Comparison of ENCODE assay signal across 1 cellular context in genomic region chr16:67943619-67944503, GRCh38.
TF ChIP-seq lines count a peak whose summit lies in the region.

Gene LCAT (minus strand): TSS chr16:67944120. CDS start chr16:67944101, 19 bp downstream.

TF ChIP-seq in HepG2, 621 proteins besides CTCF, POLR2A, EP300 and RAD21 (continued from another document and continues in another):
- no peak for TF ChIP-seq ZNF280B (CRISPR knock-in tag; IDR thresholded peaks at IDR 0.05; ENCODE audit: borderline replicate concordance)
- TF ChIP-seq MAX (IDR thresholded peaks at IDR 0.05) = no peak
- no peak for TF ChIP-seq ZNF800 (CRISPR knock-in tag; IDR thresholded peaks at IDR 0.05)
- no peak for TF ChIP-seq ZNF432 (CRISPR knock-in tag; IDR thresholded peaks at IDR 0.05; ENCODE audit: borderline replicate concordance)
- TF ChIP-seq ZNF281 (CRISPR knock-in tag; IDR thresholded peaks at IDR 0.05; ENCODE audit: borderline replicate concordance) = peak; percentile 89
- no peak for TF ChIP-seq NFRKB (IDR thresholded peaks at IDR 0.05)
- TF ChIP-seq MIXL1 (CRISPR knock-in tag; IDR thresholded peaks at IDR 0.05) = no peak
- peak; percentile 44; the same call in 1 of the 2 replicates for TF ChIP-seq SIN3A (IDR thresholded peaks at IDR 0.05; ENCODE audit: borderline replicate concordance, low read depth, low read length)
- no peak; the same call in 1 of the 2 replicates for TF ChIP-seq ZNF138 (CRISPR knock-in tag; IDR thresholded peaks at IDR 0.05; ENCODE audit: low read depth)
- no peak for TF ChIP-seq ZNF318 (CRISPR knock-in tag; IDR thresholded peaks at IDR 0.05)
- TF ChIP-seq ZNF629 (CRISPR knock-in tag; conservative IDR thresholded peaks at IDR 0.05) = no peak
- no peak for TF ChIP-seq ZFP36 (IDR thresholded peaks at IDR 0.05; ENCODE audit: borderline replicate concordance, low read depth, low read length, partially characterized antibody)
- peak; percentile 69 for TF ChIP-seq TEAD3 (CRISPR knock-in tag; optimal IDR thresholded peaks at IDR 0.05; ENCODE audit: borderline replicate concordance)
- no peak for TF ChIP-seq PAF1 (CRISPR knock-in tag; IDR thresholded peaks at IDR 0.05)
- TF ChIP-seq KLF9 (CRISPR knock-in tag; IDR thresholded peaks at IDR 0.05; ENCODE audit: low read depth) = no peak; the same call in 1 of the 2 replicates
- no peak for TF ChIP-seq ZNF329 (CRISPR knock-in tag; IDR thresholded peaks at IDR 0.05; ENCODE audit: low read depth)
- no peak for TF ChIP-seq TCF12 (IDR thresholded peaks at IDR 0.05)
- TF ChIP-seq TCF12 (CRISPR knock-in tag; IDR thresholded peaks at IDR 0.05) = no peak; the same call in none of the 2 replicates
- TF ChIP-seq PRPF4 (IDR thresholded peaks at IDR 0.05; ENCODE audit: low read depth, low read length, poor library complexity, severe bottlenecking) = no peak
- 0 out of 2 replicates have a peak, but pooled peaks have one; percentile 51 for TF ChIP-seq SETDB1 (CRISPR knock-in tag; IDR thresholded peaks at IDR 0.05; ENCODE audit: borderline replicate concordance)
- TF ChIP-seq ZNF501 (CRISPR knock-in tag; IDR thresholded peaks at IDR 0.05) = peak; percentile 94
- 0 out of 2 replicates have a peak, but pooled peaks have one; percentile 62 for TF ChIP-seq EEA1 (CRISPR knock-in tag; IDR thresholded peaks at IDR 0.05; ENCODE audit: borderline replicate concordance)
- TF ChIP-seq CREB1 (IDR thresholded peaks at IDR 0.05) = 0 out of 2 replicates have a peak, but pooled peaks have one; percentile 37
- no peak for TF ChIP-seq CREB1 (CRISPR knock-in tag; IDR thresholded peaks at IDR 0.05)
- no peak for TF ChIP-seq ZBTB38 (CRISPR knock-in tag; IDR thresholded peaks at IDR 0.05)
- TF ChIP-seq ZNF710 (CRISPR knock-in tag; IDR thresholded peaks at IDR 0.05; ENCODE audit: borderline replicate concordance) = peak; percentile 52; the same call in 1 of the 2 replicates
- TF ChIP-seq ADNP (CRISPR knock-in tag; IDR thresholded peaks at IDR 0.05) = no peak
- TF ChIP-seq ZNF558 (CRISPR knock-in tag; IDR thresholded peaks at IDR 0.05; ENCODE audit: borderline replicate concordance) = no peak; the same call in 1 of the 2 replicates
- peak; percentile 74; the same call in 1 of the 2 replicates for TF ChIP-seq ZMYM2 (CRISPR knock-in tag; IDR thresholded peaks at IDR 0.05)
- TF ChIP-seq ZKSCAN8 (CRISPR knock-in tag; IDR thresholded peaks at IDR 0.05; ENCODE audit: borderline replicate concordance) = no peak
- TF ChIP-seq BCLAF1 (IDR thresholded peaks at IDR 0.05) = no peak
- no peak for TF ChIP-seq ZNF367 (CRISPR knock-in tag; IDR thresholded peaks at IDR 0.05; ENCODE audit: borderline replicate concordance)
- TF ChIP-seq ZNF451 (CRISPR knock-in tag; IDR thresholded peaks at IDR 0.05) = peak; percentile 76; the same call in 1 of the 2 replicates
- TF ChIP-seq POLR2AphosphoS5 (IDR thresholded peaks at IDR 0.05; ENCODE audit: low read depth, low read length) = peak; percentile 92
- TF ChIP-seq E2F2 (CRISPR knock-in tag; IDR thresholded peaks at IDR 0.05; ENCODE audit: borderline replicate concordance) = no peak
- TF ChIP-seq ZNF878 (CRISPR knock-in tag; IDR thresholded peaks at IDR 0.05) = no peak
